In the genomic region with DNA sequence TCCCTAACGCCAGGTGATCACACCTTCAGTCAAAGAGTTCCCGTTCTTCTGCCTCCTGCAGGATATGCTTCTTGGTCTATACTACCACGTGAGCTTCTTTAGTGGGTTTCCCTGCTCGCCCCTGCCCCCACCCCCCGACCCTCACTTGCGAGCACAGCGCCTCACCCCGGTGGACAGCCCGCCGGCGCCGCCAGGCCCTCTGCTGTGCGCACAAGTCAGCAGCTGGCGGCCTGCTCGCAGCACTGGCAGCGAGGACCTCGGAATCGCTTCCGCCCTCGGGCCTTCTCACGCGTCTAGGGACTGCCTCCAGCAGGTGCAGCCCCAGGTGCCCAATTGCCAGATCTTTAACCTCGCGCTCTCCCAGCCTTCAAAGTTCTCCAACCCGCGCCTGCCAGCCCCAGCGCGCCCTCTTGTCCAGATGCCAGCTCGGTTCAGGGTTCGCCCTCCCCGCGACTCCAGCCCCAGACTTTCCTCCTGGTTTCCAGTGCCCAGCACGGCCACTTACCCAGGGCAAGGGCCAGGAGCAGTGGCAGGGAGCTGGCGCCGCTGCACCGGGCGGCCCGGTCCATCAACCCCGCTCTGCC, we compare ENCODE assay signal across 8 cellular contexts. TPM values are rescaled to one million over a fixed set of nuclear protein-coding genes. Genes with fewer than 3 reads are reported as not detected.
DNase-seq lines count a peak whose midpoint lies in the region; ATAC-seq, FAIRE-seq and TF ChIP-seq lines count a peak whose summit lies in the region.

No MANE protein-coding gene starts in this region.

- CTCF ChIA-PET in GM10248 (lab: Yijun Ruan, JAX): no interaction called here

- H3K36me3 ChIP-seq in Karpas-422 (ENCODE audit: insufficient read depth, low read length): no peaks in the 10 kb centered on the region
- H3K36me3 ChIP-seq in WERI-Rb-1: no peaks in the 10 kb centered on the region
- H3K36me3 ChIP-seq in pancreas: no peaks in the 10 kb centered on the region

- H3K4me1 ChIP-seq in Karpas-422 (ENCODE audit: low read length) (peaks cover 13% of the 10 kb centered on the region), pancreas (no peaks in the 10 kb centered on the region)

- H3K4me3 Mint-ChIP-seq in glutamatergic neuron (ENCODE audit: unreplicated experiment): peak overlapping the region; percentile 82

- no peak for TF ChIP-seq CTCF in GM10248 (IDR thresholded peaks at IDR 0.05; ENCODE audit: control extremely low read depth, extremely low read depth, low read depth, missing control alignments)
- peak; percentile 84 for TF ChIP-seq CTCF in WERI-Rb-1 (IDR thresholded peaks at IDR 0.05; ENCODE audit: low read depth, low read length)
- no peak for TF ChIP-seq CTCF in glutamatergic neuron (IDR thresholded peaks at IDR 0.05; ENCODE audit: partially characterized antibody, unreplicated experiment)
- TF ChIP-seq CTCF in pancreas (IDR thresholded peaks at IDR 0.05): peak in 3 of 4 donors; percentile 9 to 29 (median 22)

- H3K4me3 ChIP-seq in Karpas-422 (ENCODE audit: low read length): peak overlapping the region; percentile 50; the same call in 1 of the 2 replicates
- peak overlapping the region; percentile 71 for H3K4me3 ChIP-seq in WERI-Rb-1 (ENCODE audit: low read depth, low read length)
- peak overlapping the region; percentile 27 to 68 (median 64) for H3K4me3 ChIP-seq in pancreas

- peak; percentile 10 for DNase-seq in GM10248 (ENCODE audit: extremely low spot score)
- peak; percentile 60 for DNase-seq in Karpas-422
- peak; percentile 86 for DNase-seq in WERI-Rb-1
- peak; percentile 68 for DNase-seq in glutamatergic neuron
- DNase-seq in pancreas: peak; percentile 82 to 95 (median 86)
- DNase-seq in foreskin melanocyte: no peak

- no peaks in the 10 kb centered on the region for H3K4me1 Mint-ChIP-seq in glutamatergic neuron (ENCODE audit: low read depth, unreplicated experiment)

- H4K20me1 ChIP-seq in Karpas-422 (ENCODE audit: insufficient read depth, low read depth, low read length): no peaks in the 10 kb centered on the region

- H3K9me2 ChIP-seq in Karpas-422 (replicated peaks; ENCODE audit: insufficient read depth, low read length): no peaks in the 10 kb centered on the region

- H3K79me2 ChIP-seq in Karpas-422 (ENCODE audit: low read length): no peaks in the 10 kb centered on the region

- POLR2A ChIA-PET in GM10248 (lab: Yijun Ruan, JAX): no interaction called here

- FAIRE-seq in pancreas (lab: Jason Lieb, UNC): no peak

- H3K27me3 ChIP-seq in Karpas-422 (ENCODE audit: low read length) (no peaks in the 10 kb centered on the region), WERI-Rb-1 (ENCODE audit: insufficient read depth, low read depth, severe bottlenecking) (no peaks in the 10 kb centered on the region), pancreas (no peaks in the 10 kb centered on the region)

- intact Hi-C loops in pancreas (cut with DNase I): no loop called here

- peaks cover 10% of the 10 kb centered on the region for H3K27me3 Mint-ChIP-seq in glutamatergic neuron (ENCODE audit: unreplicated experiment)

- H3K4me2 ChIP-seq in Karpas-422 (ENCODE audit: low read depth, low read length, poor library complexity, severe bottlenecking): peak overlapping the region; percentile 58

- H3K9ac ChIP-seq in Karpas-422 (ENCODE audit: low read length): peak overlapping the region; percentile 35; the same call in 1 of the 2 replicates

- peaks cover 7% of the 10 kb centered on the region for H3K9me3 Mint-ChIP-seq in glutamatergic neuron (ENCODE audit: unreplicated experiment)

- no peaks in the 10 kb centered on the region for H3K9me3 ChIP-seq in Karpas-422 (ENCODE audit: low read length)
- no peaks in the 10 kb centered on the region for H3K9me3 ChIP-seq in WERI-Rb-1 (ENCODE audit: severe bottlenecking)
- H3K9me3 ChIP-seq in pancreas: no peaks in the 10 kb centered on the region

- H3K27ac Mint-ChIP-seq in glutamatergic neuron (ENCODE audit: unreplicated experiment): no peak overlapping the region

- peak; percentile 89 to 95 (median 92) for ATAC-seq in pancreas
- no peak for ATAC-seq in GM21619 (IDR thresholded peaks at IDR 0.05; ENCODE audit: unreplicated experiment)
- ATAC-seq in GM19328 (IDR thresholded peaks at IDR 0.05; ENCODE audit: unreplicated experiment): no peak

- no peak overlapping the region for H2AFZ ChIP-seq in Karpas-422 (ENCODE audit: low read length)

- WGBS in pancreas, 2 donors: 1% methylated on average over 39 of the region's 39 CpGs

- H3K27ac ChIP-seq in Karpas-422 (ENCODE audit: low read length) (no peak overlapping the region), WERI-Rb-1 (peak overlapping the region; percentile 61), pancreas (peak overlapping the region; percentile 95 to 99 (median 98))

- H3K36me3 Mint-ChIP-seq in glutamatergic neuron (ENCODE audit: unreplicated experiment): no peaks in the 10 kb centered on the region

RNA-seq across cellular contexts. Expression of gene BTC, which starts 0.5 kb away (rescaled TPM):
- total RNA-seq in Karpas-422 (2014; rRNA removed; shearing (Covaris generic); ENCODE audit: low replicate concordance): not detected in 2 replicates
- total RNA-seq in glutamatergic neuron (ENCODE audit: unreplicated experiment) (not detected), pancreas (1 to 10 TPM; 1.2 to 2.2 (median 1.6) TPM)
- 1 to 10 TPM; 1.6 to 3.7 TPM for polyA plus RNA-seq in pancreas

Comparison
In these comparisons a context has a peak if more than half of its experiments do, and no peak if none do; other contexts are left out.
1. CTCF ChIP-seq: peak in WERI-Rb-1 (single experiment) and pancreas (3 of 4); none in GM10248 (single experiment) and glutamatergic neuron (single experiment).
2. ATAC-seq: peak in pancreas (4 of 4); none in GM21619 (single experiment) and GM19328 (single experiment).
3. Peak in every context shown above with its lines, with median percentiles within 50 percentile points of each other: H3K4me3 ChIP-seq.